In genomic region chr2:84165256-84165655, GRCh38 we compare ENCODE assay signal across 8 cellular contexts.
"Had no signal": no experiment of that assay in that cellular context is flagged by ENCODE, and none has a peak within 500 bp of the region (broad histone marks: within the 10 kb centered on the region; RNA-seq: fewer than 3 reads in every experiment).

No MANE protein-coding gene starts in this region.

- ATAC-seq: GM12878 had no signal

- FAIRE-seq: G401.6, GM12878, GM12891, GM12892, GM18507, GM19239 had no signal

- H3K4me3 ChIP-seq: GM12878 had no signal

- DNase-seq: GDM1, GF-D8 had no signal
